13 cellular contexts compared by ENCODE assay signal in genomic region chr6:27679308-27679967, GRCh38.
DNase-seq lines count a peak whose midpoint lies in the region; ATAC-seq and TF ChIP-seq lines count a peak whose summit lies in the region.
"Had no signal": no experiment of that assay in that cellular context is flagged by ENCODE, and none has a peak within 500 bp of the region (broad histone marks: within the 10 kb centered on the region; RNA-seq: fewer than 3 reads in every experiment).

No MANE protein-coding gene starts in this region.

- intact Hi-C loops in Right ventricle myocardium superior (cut with DNase I) = no loop called here
- intact Hi-C loops in dorsolateral prefrontal cortex (cut with DNase I) = no loop called here

- H3K27me3 ChIP-seq in cardiac muscle cell (peaks cover 65% of the 10 kb centered on the region), dorsolateral prefrontal cortex (peaks cover 0 to 88% (median 76%) of the 10 kb centered on the region in 45 donors)
- H3K27me3 ChIP-seq: BLaER1 had no signal

- H3K4me3 ChIP-seq in cardiac muscle cell = peak overlapping the region; percentile 22
- peak overlapping the region; percentile 35 for H3K4me3 ChIP-seq in astrocyte of the spinal cord (ENCODE audit: low read depth, low read length)
- H3K4me3 ChIP-seq in dorsolateral prefrontal cortex = peak overlapping the region in 2 of 59 donors; percentile 4 to 38
- H3K4me3 ChIP-seq: BLaER1, body of pancreas, PC-9 had no signal

- TF ChIP-seq CTCF in cardiac muscle cell (IDR thresholded peaks at IDR 0.05; ENCODE audit: low read depth, low read length) (no peak), astrocyte of the spinal cord (IDR thresholded peaks at IDR 0.05; ENCODE audit: low read depth, low read length) (no peak), dorsolateral prefrontal cortex (IDR thresholded peaks at IDR 0.05 in 54 of 56, conservative IDR thresholded peaks at IDR 0.05 in 2 of 56; ENCODE audit: low read depth in 1 of 56, partially characterized antibody in 56 of 56) (no peak)

- no peaks in the 10 kb centered on the region for H3K9me3 ChIP-seq in cardiac muscle cell (ENCODE audit: low read depth)

- in situ Hi-C loops in astrocyte of the spinal cord (cut with HindIII; ENCODE audit: low sequenced_read_pairs) = no loop called here

- peak in 1 of 2 donors; percentile 45 for DNase-seq in cardiac muscle cell (ENCODE audit: low read depth in 1 of 2, low spot score in 1 of 2)
- DNase-seq in Right ventricle myocardium superior = no peak
- peak; percentile 26 for DNase-seq in astrocyte of the spinal cord (ENCODE audit: low read depth, low spot score)
- DNase-seq in iPS-NIHi7 (ENCODE audit: extremely low spot score) = peak; percentile 9
- no peak for DNase-seq in dorsolateral prefrontal cortex
- DNase-seq in activated T-cell treated with anti-CD3 and anti-CD28 coated beads, Interleukin-2, amount 50 U/mL, for 1 hour = no peak
- no peak for DNase-seq in hypothalamus (lab: John Stamatoyannopoulos, UW)
- DNase-seq: body of pancreas, NCI-H1694 treated with DMSO at 0.1 percent for 48 hours, PC-9 had no signal

- H3K27ac ChIP-seq in cardiac muscle cell (no peak overlapping the region), dorsolateral prefrontal cortex (no peak overlapping the region)
- H3K27ac ChIP-seq: BLaER1, body of pancreas, PC-9 had no signal

- no peak for ATAC-seq in Right ventricle myocardium superior (ENCODE audit: poor library complexity)
- no peak for ATAC-seq in HG03135 (IDR thresholded peaks at IDR 0.05; ENCODE audit: unreplicated experiment)
- ATAC-seq: activated CD4-positive, CD25-positive, alpha-beta regulatory T cell treated with anti-CD3 and anti-CD28 coated beads, Interleukin-2, amount 50 U/mL, for 24 hours; body of pancreas had no signal

- no peaks in the 10 kb centered on the region for H3K36me3 ChIP-seq in cardiac muscle cell
- H3K36me3 ChIP-seq: BLaER1 had no signal

- no peaks in the 10 kb centered on the region for H3K4me1 ChIP-seq in cardiac muscle cell (ENCODE audit: low read depth)
- H3K4me1 ChIP-seq: body of pancreas had no signal

Comparison
In these comparisons a context has a peak if more than half of its experiments do, and no peak if none do; other contexts are left out.
1. DNase-seq: peak in astrocyte of the spinal cord (single experiment) and iPS-NIHi7 (single experiment); none in Right ventricle myocardium superior (single experiment), dorsolateral prefrontal cortex (0 of 10), activated T-cell treated with anti-CD3 and anti-CD28 coated beads, Interleukin-2, amount 50 U/mL, for 1 hour (single experiment) and hypothalamus (0 of 51).